In the genomic region with DNA sequence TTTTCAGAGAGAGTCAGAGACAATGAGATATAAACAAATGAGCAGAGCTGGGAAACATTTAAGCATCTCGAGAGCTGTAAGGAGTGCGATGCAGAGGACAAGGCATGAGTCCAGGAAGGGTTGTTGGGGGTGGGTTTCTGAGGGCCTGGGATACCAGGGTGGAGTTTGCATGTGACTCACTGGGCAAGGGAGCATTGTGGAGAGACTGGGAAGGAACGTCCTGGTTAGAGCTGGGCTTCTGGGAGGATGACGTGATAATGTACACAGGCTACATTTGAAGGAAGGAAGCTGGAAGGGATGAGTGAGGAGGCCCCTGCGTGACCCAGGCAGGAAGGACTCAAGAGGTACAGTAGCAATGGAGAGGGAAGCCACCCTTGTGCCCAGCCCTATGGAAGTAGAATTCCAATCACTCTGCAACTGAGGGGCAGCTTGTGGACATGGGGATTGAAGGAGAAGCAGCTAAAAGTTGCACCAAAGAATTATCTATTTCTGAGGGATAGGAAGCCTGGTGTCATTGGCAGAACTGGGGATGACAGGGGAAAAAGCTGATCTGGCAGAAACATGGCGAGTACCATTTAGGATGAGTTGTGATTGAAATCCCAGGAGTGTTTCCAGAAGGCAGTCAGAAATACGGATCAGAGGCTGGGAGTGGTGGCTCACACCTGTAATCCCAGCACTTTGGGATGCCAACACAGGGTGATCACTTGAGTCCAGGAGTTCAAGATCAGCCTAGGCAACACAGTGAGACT, we compare ENCODE assay signal across 15 cellular contexts. TPM values are rescaled to one million over a fixed set of nuclear protein-coding genes. Genes with fewer than 3 reads are reported as not detected.
DNase-seq lines count a peak whose midpoint lies in the region; ATAC-seq, FAIRE-seq and TF ChIP-seq lines count a peak whose summit lies in the region.
"Had no signal": no experiment of that assay in that cellular context is flagged by ENCODE, and none has a peak within 500 bp of the region (broad histone marks: within the 10 kb centered on the region; RNA-seq: fewer than 3 reads in every experiment).

No MANE protein-coding gene starts in this region.

- H3K27ac ChIP-seq in testis: no peak overlapping the region
- H3K27ac ChIP-seq: ascending aorta, epithelial cell of prostate had no signal

- no peaks in the 10 kb centered on the region for H3K27me3 ChIP-seq in bronchial epithelial cell (ENCODE audit: control insufficient read depth, insufficient read depth, low read length)
- no peaks in the 10 kb centered on the region for H3K27me3 ChIP-seq in testis
- H3K27me3 ChIP-seq: ascending aorta had no signal

- no peaks in the 10 kb centered on the region for H3K9me3 Mint-ChIP-seq in HFFc6
- H3K9me3 Mint-ChIP-seq: CD4-positive, CD25-positive, alpha-beta regulatory T cell; nephron progenitor cell had no signal

- 85 to 87% methylated on average over 7 of the region's 7 CpGs for WGBS in testis, 2 donors

- H3K36me3 Mint-ChIP-seq in HFFc6 (ENCODE audit: low read depth): peaks cover 54% of the 10 kb centered on the region
- H3K36me3 Mint-ChIP-seq: CD4-positive, CD25-positive, alpha-beta regulatory T cell had no signal

- H3K4me1 ChIP-seq in testis: no peaks in the 10 kb centered on the region

- H3K27me3 Mint-ChIP-seq in HFFc6 (ENCODE audit: insufficient read depth): peaks cover 2% of the 10 kb centered on the region; the same call in 1 of the 2 replicates
- H3K27me3 Mint-ChIP-seq: CD4-positive, CD25-positive, alpha-beta regulatory T cell had no signal

- no peaks in the 10 kb centered on the region for H3K36me3 ChIP-seq in bronchial epithelial cell (ENCODE audit: control insufficient read depth, insufficient read depth, low read length)
- no peaks in the 10 kb centered on the region for H3K36me3 ChIP-seq in testis (ENCODE audit: low read depth, missing control alignments)

- H3K9me3 ChIP-seq in testis: no peaks in the 10 kb centered on the region
- H3K9me3 ChIP-seq: ascending aorta had no signal

- FAIRE-seq in bronchial epithelial cell (lab: Jason Lieb, UNC): no peak
- FAIRE-seq: H1 had no signal

- peak overlapping the region; percentile 54 for H3K4me3 Mint-ChIP-seq in HFFc6
- H3K4me3 Mint-ChIP-seq: CD4-positive, CD25-positive, alpha-beta regulatory T cell; nephron progenitor cell had no signal

- no peak for ATAC-seq in GM21737 (IDR thresholded peaks at IDR 0.05; ENCODE audit: unreplicated experiment)

- TF ChIP-seq POLR2A in testis (IDR thresholded peaks at IDR 0.05): no peak

- intact Hi-C loops in testis (cut with DNase I; ENCODE audit: low total_unique reads): no loop called here

- peaks cover 70% of the 10 kb centered on the region for H3K4me1 Mint-ChIP-seq in HFFc6 (ENCODE audit: low read depth)

- H3K27ac Mint-ChIP-seq in HFFc6: peak overlapping the region; percentile 96
- H3K27ac Mint-ChIP-seq: nephron progenitor cell had no signal

- TF ChIP-seq CTCF in HFFc6 (IDR thresholded peaks at IDR 0.05): no peak
- no peak for TF ChIP-seq CTCF in bronchial epithelial cell (IDR thresholded peaks at IDR 0.05; ENCODE audit: insufficient read depth, low read length, severe bottlenecking)
- TF ChIP-seq CTCF in testis (IDR thresholded peaks at IDR 0.05): no peak

- DNase-seq in AG08395 (ENCODE audit: low spot score) (peak; percentile 96), HFFc6 (peak; percentile 99), bronchial epithelial cell (ENCODE audit: low read depth) (peak; percentile 73), lung microvascular endothelial cell (ENCODE audit: low read depth in 2 of 2) (peak; percentile 31 to 99), T-helper 2 cell (no peak), NCI-H524 (lab: John Stamatoyannopoulos, UW) (no peak), testis (no peak)
- DNase-seq: CD4-positive, CD25-positive, alpha-beta regulatory T cell; islet precursor cell; nephron progenitor cell; RPMI8226 had no signal

- H3K4me3 ChIP-seq in bronchial epithelial cell (ENCODE audit: low read depth, low read length) (no peak overlapping the region), testis (no peak overlapping the region)
- H3K4me3 ChIP-seq: ascending aorta had no signal

RNA-seq across cellular contexts. Expression of gene AFAP1L1, which starts 59.3 kb away (rescaled TPM):
- total RNA-seq in HFFc6 (2021; fragmentation: NEBNext Ultra II Directional; extraction: Animal tissue kit (Norgen Biotek cat#: 25700)): 1 to 10 TPM; 3.2 to 7.5 (median 5.4) TPM
- 17.4 and 21.9 TPM in 2 replicates for total RNA-seq in bronchial epithelial cell
- 106 and 219 TPM in 2 replicates for total RNA-seq in lung microvascular endothelial cell
- total RNA-seq in testis: 10 to 100 TPM; 10.4 to 12.6 TPM
- polyA plus RNA-seq in testis (ENCODE audit: insufficient read depth, low read depth, low replicate concordance): 11.9 TPM
- total RNA-seq: CD4-positive, CD25-positive, alpha-beta regulatory T cell had no signal

Comparison
In these comparisons a context has a peak if more than half of its experiments do, and no peak if none do; other contexts are left out.
1. DNase-seq: peak in AG08395 (single experiment), HFFc6 (single experiment), bronchial epithelial cell (single experiment) and lung microvascular endothelial cell (2 of 2); none in T-helper 2 cell (0 of 5), NCI-H524 (0 of 2) and testis (single experiment).